Comparison of ENCODE assay signal across 8 cellular contexts in genomic region chr7:10688544-10688943, GRCh38.
"Had no signal": no experiment of that assay in that cellular context is flagged by ENCODE, and none has a peak within 500 bp of the region (broad histone marks: within the 10 kb centered on the region; RNA-seq: fewer than 3 reads in every experiment).

No MANE protein-coding gene starts in this region.

- ATAC-seq: GM12878 had no signal

- H3K4me3 ChIP-seq: GM12878 had no signal

- FAIRE-seq: G401.6, GM12878, GM12891, GM12892, GM18507, GM19239 had no signal

- DNase-seq: GDM1, GF-D8 had no signal
